ENCODE assay signal across 8 cellular contexts in genomic region chr9:128657344-128657704, GRCh38. TPM values are rescaled to one million over a fixed set of nuclear protein-coding genes. Genes with fewer than 3 reads are reported as not detected.
DNase-seq lines count a peak whose midpoint lies in the region; ATAC-seq and TF ChIP-seq lines count a peak whose summit lies in the region.

No MANE protein-coding gene starts in this region.

- no peak overlapping the region for H2BK5ac ChIP-seq in trophoblast cell (ENCODE audit: low read depth, low read length, poor library complexity)

- no peak overlapping the region for H3K18ac ChIP-seq in trophoblast cell (ENCODE audit: low read length)

- no peak overlapping the region for H3K4me2 ChIP-seq in trophoblast cell (ENCODE audit: low read length)

- CTCF ChIA-PET in Caco-2 (lab: Charles Lee) (interaction anchor here (0.7 kb wide), 1 partner anchor 9 kb away, joined by 6 read pairs; no protein-coding TSS in a partner anchor), Panc1 (lab: Charles Lee) (no interaction called here)

- 90 to 94% methylated on average over 8 to 13 of the region's 13 CpGs for WGBS in endodermal cell (ENCODE audit: insufficient coverage in 1 of 2, insufficient read length in 1 of 2), 2 experiments
- no CpG with 5 or more reads among the region's 13 CpGs for WGBS in trophoblast cell (ENCODE audit: extremely low coverage, insufficient coverage, insufficient read length)

- TF ChIP-seq CTCF in Caco-2 (IDR thresholded peaks at IDR 0.05; ENCODE audit: insufficient read depth in 1 of 2, low read depth in 1 of 2, low read length in 1 of 2, severe bottlenecking in 1 of 2, unreplicated experiment in 1 of 2) = no peak
- no peak for TF ChIP-seq CTCF in Panc1 (IDR thresholded peaks at IDR 0.05)
- TF ChIP-seq CTCF in endodermal cell (conservative IDR thresholded peaks at IDR 0.05) = no peak

- H3K9ac ChIP-seq in endodermal cell (ENCODE audit: extremely low read depth, low read length, poor library complexity, severe bottlenecking) (peak overlapping the region; percentile 99), trophoblast cell (ENCODE audit: low read length) (no peak overlapping the region)

- ATAC-seq in Panc1 = no peak
- ATAC-seq in HG02759 (IDR thresholded peaks at IDR 0.05; ENCODE audit: unreplicated experiment) = no peak

- no peaks in the 10 kb centered on the region for H3K4me1 ChIP-seq in Caco-2
- peaks cover 3% of the 10 kb centered on the region; the same call in 1 of the 2 replicates for H3K4me1 ChIP-seq in Panc1 (ENCODE audit: control insufficient read depth, insufficient read depth, low read length)
- no peaks in the 10 kb centered on the region for H3K4me1 ChIP-seq in endodermal cell (ENCODE audit: control insufficient read depth, insufficient read depth, low read length)
- H3K4me1 ChIP-seq in trophoblast cell (ENCODE audit: control insufficient read depth in 1 of 2, insufficient read depth in 2 of 2, low read length in 2 of 2) = no peaks in the 10 kb centered on the region

- in situ Hi-C loops in Panc1 (cut with HindIII; ENCODE audit: low pct_unique_long_range_greater_than_20kb, low sequenced_read_pairs) = no loop called here

- H3K27ac Mint-ChIP-seq in Caco-2 (ENCODE audit: unreplicated experiment) (peak overlapping the region; percentile 100), endodermal cell (peak overlapping the region; percentile 100)

- H3K79me1 ChIP-seq in trophoblast cell (ENCODE audit: low read length) = peaks cover 6% of the 10 kb centered on the region

- H3K9me3 ChIP-seq in Caco-2 (no peaks in the 10 kb centered on the region; the same call in 1 of the 2 replicates), Panc1 (ENCODE audit: control insufficient read depth, insufficient read depth, low read depth, low read length) (no peaks in the 10 kb centered on the region), endodermal cell (ENCODE audit: control insufficient read depth, low read length) (no peaks in the 10 kb centered on the region), trophoblast cell (ENCODE audit: insufficient read depth, low read depth, low read length) (peaks cover 2% of the 10 kb centered on the region)

- H3K4ac ChIP-seq in trophoblast cell (ENCODE audit: low read depth, low read length) = no peak overlapping the region

- H4K91ac ChIP-seq in trophoblast cell (ENCODE audit: low read depth, low read length) = no peak overlapping the region

- H3K4me3 ChIP-seq in Caco-2 (ENCODE audit: low read depth, low read length) (no peak overlapping the region), Panc1 (ENCODE audit: low read depth in 2 of 2, low read length in 2 of 2) (peak overlapping the region in 1 of 2 experiments; percentile 64; a peak in 2 of 4 replicates), endodermal cell (ENCODE audit: low read length) (peak overlapping the region; percentile 93), trophoblast cell (ENCODE audit: low read depth, low read length) (no peak overlapping the region)

- H3K36me3 Mint-ChIP-seq in Caco-2 (ENCODE audit: insufficient read depth, unreplicated experiment) (peaks cover 15% of the 10 kb centered on the region), endodermal cell (ENCODE audit: low read depth) (peaks cover 9% of the 10 kb centered on the region)

- H4K12ac ChIP-seq in trophoblast cell (ENCODE audit: low read depth, low read length) = peak overlapping the region; percentile 8

- POLR2A ChIA-PET in Caco-2 (lab: Charles Lee) = no interaction called here
- POLR2A ChIA-PET in Panc1 (lab: Charles Lee) = no interaction called here

- no peaks in the 10 kb centered on the region for H3K27me3 Mint-ChIP-seq in Caco-2 (ENCODE audit: insufficient read depth, unreplicated experiment)
- H3K27me3 Mint-ChIP-seq in endodermal cell (ENCODE audit: insufficient read depth) = no peaks in the 10 kb centered on the region

- intact Hi-C loops in Caco-2 (cut with micrococcal nuclease; ENCODE audit: unreplicated experiment) = loop anchor here (2.0 kb wide), 1 partner anchor 23 kb away; no protein-coding TSS in a partner anchor
- intact Hi-C loops in Panc1 (cut with micrococcal nuclease; ENCODE audit: unreplicated experiment) = no loop called here

- H3K36me3 ChIP-seq in Caco-2 (ENCODE audit: control insufficient read depth, insufficient read depth, low read length) = no peaks in the 10 kb centered on the region
- H3K36me3 ChIP-seq in Panc1 (ENCODE audit: control insufficient read depth, insufficient read depth, low read length) = no peaks in the 10 kb centered on the region; the same call in 1 of the 2 replicates
- no peaks in the 10 kb centered on the region for H3K36me3 ChIP-seq in endodermal cell (ENCODE audit: control insufficient read depth, insufficient read depth, low read length)
- H3K36me3 ChIP-seq in trophoblast cell (ENCODE audit: control insufficient read depth in 1 of 2, insufficient read depth in 2 of 2, low read length in 2 of 2) = no peaks in the 10 kb centered on the region

- H3K4me3 Mint-ChIP-seq in Caco-2 (ENCODE audit: unreplicated experiment) = peak overlapping the region; percentile 78
- peak overlapping the region; percentile 70 for H3K4me3 Mint-ChIP-seq in endodermal cell

- H2BK12ac ChIP-seq in trophoblast cell (ENCODE audit: low read length) = no peak overlapping the region

- peak overlapping the region; percentile 57 for H4K8ac ChIP-seq in trophoblast cell (ENCODE audit: low read depth, low read length)

- H3K79me2 ChIP-seq in trophoblast cell (ENCODE audit: control insufficient read depth, insufficient read depth, low read length, poor library complexity) = peaks cover 5% of the 10 kb centered on the region

- DNase-seq in Caco-2 (no peak), Panc1 (ENCODE audit: low read depth, low spot score) (no peak), endodermal cell (no peak), trophoblast cell (no peak), DMS53 treated with DMSO at 0.1 percent for 48 hours (lab: John Stamatoyannopoulos, UW; ENCODE audit: unreplicated experiment) (no peak), SHP77 treated with DMSO at 0.1 percent for 48 hours (lab: John Stamatoyannopoulos, UW) (no peak), middle frontal gyrus (ENCODE audit: extremely low spot score, low spot score) (no peak)

- H3K27ac ChIP-seq in Panc1 (ENCODE audit: low read length) = peak overlapping the region; percentile 97
- peak overlapping the region; percentile 100 for H3K27ac ChIP-seq in endodermal cell (ENCODE audit: low read depth, low read length)
- H3K27ac ChIP-seq in trophoblast cell (ENCODE audit: low read depth, low read length) = no peak overlapping the region

- BruUV-seq in Caco-2 (replicated peaks; lab: Mats Ljungman, UMichigan) (TSS peak; percentile 98), Panc1 (replicated peaks; lab: Mats Ljungman, UMichigan) (no TSS peak)

- H3K9me3 Mint-ChIP-seq in Caco-2 (ENCODE audit: unreplicated experiment) = no peaks in the 10 kb centered on the region
- no peaks in the 10 kb centered on the region for H3K9me3 Mint-ChIP-seq in endodermal cell

- H2AFZ ChIP-seq in trophoblast cell (ENCODE audit: insufficient read depth, low read length, poor library complexity) = no peak overlapping the region

- H3K23ac ChIP-seq in trophoblast cell (ENCODE audit: low read length) = no peak overlapping the region

- no peak overlapping the region for H2AK5ac ChIP-seq in trophoblast cell (ENCODE audit: low read length)

- H3K27me3 ChIP-seq in Caco-2 (replicated peaks; ENCODE audit: control insufficient read depth, insufficient read depth, low read length) (no peaks in the 10 kb centered on the region), Panc1 (ENCODE audit: control insufficient read depth, insufficient read depth, low read length) (no peaks in the 10 kb centered on the region), endodermal cell (ENCODE audit: control insufficient read depth, insufficient read depth, low read length, poor library complexity, severe bottlenecking) (no peaks in the 10 kb centered on the region), trophoblast cell (ENCODE audit: insufficient read depth, low read length) (no peaks in the 10 kb centered on the region)

- no peak overlapping the region for H3K14ac ChIP-seq in trophoblast cell (ENCODE audit: low read length)

- H3K4me1 Mint-ChIP-seq in Caco-2 (ENCODE audit: low read depth, unreplicated experiment) (no peaks in the 10 kb centered on the region), endodermal cell (peaks cover 2% of the 10 kb centered on the region)

- no peak overlapping the region for H2BK120ac ChIP-seq in trophoblast cell (ENCODE audit: insufficient read depth, low read length, poor library complexity)

RNA-seq across cellular contexts. Expression of gene DYNC2I2, which starts 0.7 kb away (rescaled TPM):
- total RNA-seq in Caco-2 (2022) (80.2 and 80.8 TPM in 2 replicates), Panc1 (2021; ENCODE audit: unreplicated experiment) (78.1 TPM), endodermal cell (100 to 1,000 TPM in 1 of 2 donors, 10 to 100 TPM in 1; 87.8 to 119 TPM)
- 96.2 TPM for polyA plus RNA-seq in Panc1 (2012; ENCODE audit: insufficient read length)
- polyA plus RNA-seq in endodermal cell (2013, experiment 1 of 2) = 83.9 TPM
- 77.9 TPM for polyA plus RNA-seq in endodermal cell (2013, experiment 2 of 2)
- 19.9 and 21.1 TPM in 2 replicates for polyA plus RNA-seq in trophoblast cell (2013)

RNA-seq across cellular contexts. Expression of gene SET, which starts 31.7 kb away (rescaled TPM):
- total RNA-seq in Caco-2 (2022) (710 and 745 TPM in 2 replicates), Panc1 (2021; ENCODE audit: unreplicated experiment) (422 TPM), endodermal cell (100 to 1,000 TPM; 762 to 795 TPM)
- 224 TPM for polyA plus RNA-seq in Panc1 (2012; ENCODE audit: insufficient read length)
- polyA plus RNA-seq in endodermal cell (2013, experiment 1 of 2) = 715 TPM
- 707 TPM for polyA plus RNA-seq in endodermal cell (2013, experiment 2 of 2)
- 357 and 372 TPM in 2 replicates for polyA plus RNA-seq in trophoblast cell (2013)

RNA-seq across cellular contexts. Expression of gene PKN3, which starts 45.0 kb away (rescaled TPM):
- 1.6 and 2.1 TPM in 2 replicates for total RNA-seq in Caco-2 (2022)
- total RNA-seq in Panc1 (2021; ENCODE audit: unreplicated experiment) = 19.9 TPM
- 38.9 TPM for polyA plus RNA-seq in Panc1 (2012; ENCODE audit: insufficient read length)
- 10 to 100 TPM; 26.0 to 27.2 TPM for total RNA-seq in endodermal cell
- 17.5 TPM for polyA plus RNA-seq in endodermal cell (2013, experiment 1 of 2)
- polyA plus RNA-seq in endodermal cell (2013, experiment 2 of 2) = 17.8 TPM
- 7.5 and 7.7 TPM in 2 replicates for polyA plus RNA-seq in trophoblast cell (2013)
